ENCODE assay signal across 8 cellular contexts in genomic region chr2:238286987-238287386, GRCh38. TPM values are rescaled to one million over a fixed set of nuclear protein-coding genes. Genes with fewer than 3 reads are reported as not detected.
A peak's percentile ranks its signal among the peaks of the same experiment; 100 is the strongest.
DNase-seq lines count a peak whose midpoint lies in the region; ATAC-seq and TF ChIP-seq lines count a peak whose summit lies in the region.

No MANE protein-coding gene starts in this region.

- no peaks in the 10 kb centered on the region for H4K20me1 ChIP-seq in osteoblast (ENCODE audit: insufficient read depth, low read length)

- H3K9me3 Mint-ChIP-seq in CD14-positive monocyte: peaks cover 0 to 3% (median 0%) of the 10 kb centered on the region in 7 donors

- H3K36me3 Mint-ChIP-seq in CD14-positive monocyte: peaks cover 5 to 28% of the 10 kb centered on the region in 2 donors

- peak overlapping the region; percentile 86 to 97 for H3K9ac ChIP-seq in duodenal mucosa (ENCODE audit: low read depth in 1 of 2, low read length in 2 of 2)

- H3K4me3 ChIP-seq in SJCRH30 (peak overlapping the region; percentile 63; the same call in 1 of the 2 replicates), duodenal mucosa (ENCODE audit: low read depth in 1 of 2, low read length in 2 of 2) (peak overlapping the region; percentile 85 to 87), osteoblast (ENCODE audit: insufficient read depth, low read length) (peak overlapping the region; percentile 88)

- H3K27me3 ChIP-seq in SJCRH30: 0 out of 2 replicates have a peak, but pooled peaks cover 3% of the 10 kb centered on the region
- H3K27me3 ChIP-seq in duodenal mucosa (ENCODE audit: control insufficient read depth in 1 of 2, insufficient read depth in 2 of 2, low read length in 2 of 2): no peaks in the 10 kb centered on the region
- H3K27me3 ChIP-seq in osteoblast (ENCODE audit: insufficient read depth, low read length): no peaks in the 10 kb centered on the region

- peaks cover 2 to 4% (median 3%) of the 10 kb centered on the region in 3 donors for H3K27me3 Mint-ChIP-seq in CD14-positive monocyte (ENCODE audit: low read depth in 3 of 3)

- H3K4me3 Mint-ChIP-seq in CD14-positive monocyte: peak overlapping the region in 1 of 2 donors; percentile 86

- H2AFZ ChIP-seq in osteoblast (ENCODE audit: low read length): no peak overlapping the region

- H3K36me3 ChIP-seq in SJCRH30 (no peaks in the 10 kb centered on the region), duodenal mucosa (ENCODE audit: control insufficient read depth in 1 of 2, insufficient read depth in 2 of 2, low read length in 2 of 2) (peaks cover 0 to 2% of the 10 kb centered on the region in 2 donors), osteoblast (ENCODE audit: insufficient read depth, low read length) (no peaks in the 10 kb centered on the region)

- ATAC-seq in HG03457 (IDR thresholded peaks at IDR 0.05; ENCODE audit: unreplicated experiment) (no peak), GM19023 (IDR thresholded peaks at IDR 0.05; ENCODE audit: unreplicated experiment) (no peak), GM21447 (IDR thresholded peaks at IDR 0.05; ENCODE audit: unreplicated experiment) (no peak), HG02884 (IDR thresholded peaks at IDR 0.05; ENCODE audit: unreplicated experiment) (no peak)

- no peak for TF ChIP-seq CTCF in CD14-positive monocyte (IDR thresholded peaks at IDR 0.05)
- TF ChIP-seq CTCF in osteoblast (IDR thresholded peaks at IDR 0.05; ENCODE audit: extremely low read depth, low read depth, low read length): no peak

- H3K9me3 ChIP-seq in SJCRH30 (replicated peaks) (no peaks in the 10 kb centered on the region), duodenal mucosa (ENCODE audit: control insufficient read depth in 1 of 2, low read length in 2 of 2) (no peaks in the 10 kb centered on the region), osteoblast (ENCODE audit: low read depth, low read length) (no peaks in the 10 kb centered on the region)

- H3K79me2 ChIP-seq in osteoblast (ENCODE audit: insufficient read depth, low read length): peaks cover 22% of the 10 kb centered on the region

- peaks cover 44% of the 10 kb centered on the region for H3K4me1 Mint-ChIP-seq in CD14-positive monocyte

- peaks cover 31% of the 10 kb centered on the region for H3K4me1 ChIP-seq in SJCRH30
- peaks cover 68 to 74% of the 10 kb centered on the region in 2 donors for H3K4me1 ChIP-seq in duodenal mucosa (ENCODE audit: control insufficient read depth in 1 of 2, insufficient read depth in 2 of 2, low read length in 2 of 2)
- peaks cover 40% of the 10 kb centered on the region for H3K4me1 ChIP-seq in osteoblast (ENCODE audit: insufficient read depth, low read length)

- H3K4me2 ChIP-seq in osteoblast (ENCODE audit: insufficient read depth, low read length): peak overlapping the region; percentile 87

- DNase-seq in CD14-positive monocyte (ENCODE audit: low spot score): no peak
- peak in 1 of 2 experiments; percentile 17 for DNase-seq in SJCRH30
- DNase-seq in osteoblast (ENCODE audit: insufficient read length, low spot score, missing footprints): no peak

- peak overlapping the region; percentile 74 to 97 (median 92) for H3K27ac Mint-ChIP-seq in CD14-positive monocyte

- intact Hi-C loops in CD14-positive monocyte (cut with micrococcal nuclease): no loop called here

- H3K27ac ChIP-seq in SJCRH30: peak overlapping the region; percentile 71
- peak overlapping the region; percentile 73 for H3K27ac ChIP-seq in duodenal mucosa (ENCODE audit: low read depth, low read length)
- peak overlapping the region; percentile 99 for H3K27ac ChIP-seq in osteoblast (ENCODE audit: low read depth, low read length)

RNA-seq across cellular contexts. Expression of gene PER2, which starts 1.4 kb away (rescaled TPM):
- 1 to 10 TPM; 1.6 to 3.1 TPM for polyA plus RNA-seq in CD14-positive monocyte
- total RNA-seq in SJCRH30 (2014; rRNA removed; shearing (Covaris generic)): 5.3 and 5.9 TPM in 2 replicates
- total RNA-seq in osteoblast: 7.4 and 9.4 TPM in 2 replicates

RNA-seq across cellular contexts. Expression of gene TRAF3IP1, which starts 33.3 kb away (rescaled TPM):
- polyA plus RNA-seq in CD14-positive monocyte: 1 to 10 TPM; 1.5 TPM
- total RNA-seq in SJCRH30 (2014; rRNA removed; shearing (Covaris generic)): 10.6 and 11.3 TPM in 2 replicates
- 7.6 and 8.5 TPM in 2 replicates for total RNA-seq in osteoblast

RNA-seq across cellular contexts. Expression of gene HES6, which starts 47.1 kb away (rescaled TPM):
- polyA plus RNA-seq in CD14-positive monocyte: 1 to 10 TPM; 2.1 to 4.0 TPM
- 44.9 and 46.1 TPM in 2 replicates for total RNA-seq in SJCRH30 (2014; rRNA removed; shearing (Covaris generic))
- 1.8 and 4.0 TPM in 2 replicates for total RNA-seq in osteoblast
